ENCODE assay signal across 2 cellular contexts in genomic region chr1:84297546-84298244, GRCh38.
TF ChIP-seq lines count a peak whose summit lies in the region.

No MANE protein-coding gene starts in this region.

TF ChIP-seq in HCT116, 20 proteins besides CTCF, POLR2A, EP300 and RAD21 (continued from another document):
- TF ChIP-seq ATF3 (IDR thresholded peaks at IDR 0.05), result no peak
- no peak for TF ChIP-seq REST (IDR thresholded peaks at IDR 0.05; ENCODE audit: low read depth)
- TF ChIP-seq SP1 (IDR thresholded peaks at IDR 0.05; ENCODE audit: low read depth), result no peak
- TF ChIP-seq MAX (IDR thresholded peaks at IDR 0.05), result no peak
- no peak for TF ChIP-seq JUND (IDR thresholded peaks at IDR 0.05)
- no peak for TF ChIP-seq CBX3 (IDR thresholded peaks at IDR 0.05; ENCODE audit: low read depth)

TF ChIP-seq in K562, 482 proteins besides CTCF, POLR2A, EP300 and RAD21 (continued from another document):
- no peak for TF ChIP-seq CLOCK (CRISPR knock-in tag; IDR thresholded peaks at IDR 0.05; ENCODE audit: borderline replicate concordance)
- TF ChIP-seq SNRNP70 (optimal IDR thresholded peaks at IDR 0.05; ENCODE audit: low read depth, low read length), result no peak
- TF ChIP-seq TAF15 (IDR thresholded peaks at IDR 0.05; ENCODE audit: low read depth, low read length), result no peak
- TF ChIP-seq STAG1 (CRISPR knock-in tag; IDR thresholded peaks at IDR 0.05; ENCODE audit: borderline replicate concordance), result no peak
- no peak for TF ChIP-seq TCF7 (IDR thresholded peaks at IDR 0.05; ENCODE audit: borderline replicate concordance)
- TF ChIP-seq PTRF (tag; IDR thresholded peaks at IDR 0.05), result no peak
- no peak for TF ChIP-seq ZBTB5 (IDR thresholded peaks at IDR 0.05)
- no peak for TF ChIP-seq NR4A1 (CRISPR knock-in tag; IDR thresholded peaks at IDR 0.05)
- TF ChIP-seq NR4A1 (tag; IDR thresholded peaks at IDR 0.05), result no peak
